Comparison of ENCODE assay signal across 1 cellular context in the genomic region with DNA sequence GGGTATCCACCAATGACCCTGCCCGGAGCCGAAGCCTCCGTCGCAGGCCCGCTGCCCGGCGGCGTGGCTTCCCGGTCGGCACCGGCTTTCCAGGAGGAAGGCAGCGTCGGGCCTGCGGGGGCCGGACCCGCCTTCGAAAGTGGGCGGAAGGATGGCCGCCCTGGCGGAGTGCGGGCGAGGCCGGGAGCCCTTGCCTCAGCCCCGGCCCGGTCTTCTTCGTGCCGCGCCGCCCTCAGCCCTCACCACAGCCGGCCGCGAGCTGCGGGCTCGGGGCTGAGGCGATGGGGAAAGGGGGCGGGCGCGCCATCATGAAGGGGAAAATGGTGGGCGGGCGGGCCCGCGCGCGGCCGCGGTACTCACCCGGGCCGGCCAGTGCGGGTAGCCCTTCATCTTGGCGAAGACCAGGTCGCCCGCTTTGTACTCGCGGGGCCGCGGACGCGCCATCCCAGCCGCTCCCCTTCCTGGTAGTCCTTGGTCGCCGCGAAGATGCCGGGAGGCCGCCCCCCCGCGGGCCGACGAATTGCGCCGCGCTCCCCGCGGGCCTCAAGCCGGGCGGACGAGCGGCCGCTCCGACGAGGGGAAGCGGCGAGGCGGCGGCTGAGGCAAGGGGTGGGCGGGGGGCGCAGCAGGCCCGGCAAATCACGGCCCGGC.
TF ChIP-seq lines count a peak whose summit lies in the region.

No MANE protein-coding gene starts in this region.

TF ChIP-seq in K562, 482 proteins besides CTCF, POLR2A, EP300 and RAD21 (continued from another document and continues in another):
- TF ChIP-seq, protein P1, sequence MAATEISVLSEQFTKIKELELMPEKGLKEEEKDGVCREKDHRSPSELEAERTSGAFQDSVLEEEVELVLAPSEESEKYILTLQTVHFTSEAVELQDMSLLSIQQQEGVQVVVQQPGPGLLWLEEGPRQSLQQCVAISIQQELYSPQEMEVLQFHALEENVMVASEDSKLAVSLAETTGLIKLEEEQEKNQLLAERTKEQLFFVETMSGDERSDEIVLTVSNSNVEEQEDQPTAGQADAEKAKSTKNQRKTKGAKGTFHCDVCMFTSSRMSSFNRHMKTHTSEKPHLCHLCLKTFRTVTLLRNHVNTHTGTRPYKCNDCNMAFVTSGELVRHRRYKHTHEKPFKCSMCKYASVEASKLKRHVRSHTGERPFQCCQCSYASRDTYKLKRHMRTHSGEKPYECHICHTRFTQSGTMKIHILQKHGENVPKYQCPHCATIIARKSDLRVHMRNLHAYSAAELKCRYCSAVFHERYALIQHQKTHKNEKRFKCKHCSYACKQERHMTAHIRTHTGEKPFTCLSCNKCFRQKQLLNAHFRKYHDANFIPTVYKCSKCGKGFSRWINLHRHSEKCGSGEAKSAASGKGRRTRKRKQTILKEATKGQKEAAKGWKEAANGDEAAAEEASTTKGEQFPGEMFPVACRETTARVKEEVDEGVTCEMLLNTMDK (IDR thresholded peaks at IDR 0.05; ENCODE audit: borderline replicate concordance, insufficient read depth, low read depth, low read length, poor library complexity, severe bottlenecking) = peak; percentile 28
- TF ChIP-seq ZNF12 (CRISPR knock-in tag; IDR thresholded peaks at IDR 0.05) (no peak), CBX1 (IDR thresholded peaks at IDR 0.05; ENCODE audit: low read depth) (no peak; the same call in 1 of the 2 replicates), CREB1 (IDR thresholded peaks at IDR 0.05) (no peak), CREB1 (CRISPR knock-in tag; IDR thresholded peaks at IDR 0.05) (0 out of 2 replicates have a peak, but pooled peaks have one; percentile 15), MAFF (IDR thresholded peaks at IDR 0.05; ENCODE audit: low read length) (no peak), CBFA2T3 (IDR thresholded peaks at IDR 0.05) (no peak), ZNF41 (CRISPR knock-in tag; conservative IDR thresholded peaks at IDR 0.05) (no peak), YY1 (IDR thresholded peaks at IDR 0.05; ENCODE audit: borderline replicate concordance in 1 of 3, control insufficient read depth in 1 of 3, extremely low read depth in 1 of 3, insufficient read depth in 3 of 3, insufficient read length in 1 of 3, insufficient replicate concordance in 2 of 3, low read depth in 1 of 3, low read length in 2 of 3) (peak in 2 of 3 experiments; percentile 51 to 79), KAT7 (CRISPR knock-in tag; IDR thresholded peaks at IDR 0.05; ENCODE audit: borderline replicate concordance) (0 out of 2 replicates have a peak, but pooled peaks have one; percentile 49), SMARCB1 (IDR thresholded peaks at IDR 0.05; ENCODE audit: insufficient read length, low read depth) (no peak), RHOXF2B (CRISPR knock-in tag; conservative IDR thresholded peaks at IDR 0.05) (no peak)
- TF ChIP-seq, protein P2, sequence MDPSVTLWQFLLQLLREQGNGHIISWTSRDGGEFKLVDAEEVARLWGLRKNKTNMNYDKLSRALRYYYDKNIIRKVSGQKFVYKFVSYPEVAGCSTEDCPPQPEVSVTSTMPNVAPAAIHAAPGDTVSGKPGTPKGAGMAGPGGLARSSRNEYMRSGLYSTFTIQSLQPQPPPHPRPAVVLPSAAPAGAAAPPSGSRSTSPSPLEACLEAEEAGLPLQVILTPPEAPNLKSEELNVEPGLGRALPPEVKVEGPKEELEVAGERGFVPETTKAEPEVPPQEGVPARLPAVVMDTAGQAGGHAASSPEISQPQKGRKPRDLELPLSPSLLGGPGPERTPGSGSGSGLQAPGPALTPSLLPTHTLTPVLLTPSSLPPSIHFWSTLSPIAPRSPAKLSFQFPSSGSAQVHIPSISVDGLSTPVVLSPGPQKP (CRISPR knock-in tag; IDR thresholded peaks at IDR 0.05) = no peak
- TF ChIP-seq, protein P3, sequence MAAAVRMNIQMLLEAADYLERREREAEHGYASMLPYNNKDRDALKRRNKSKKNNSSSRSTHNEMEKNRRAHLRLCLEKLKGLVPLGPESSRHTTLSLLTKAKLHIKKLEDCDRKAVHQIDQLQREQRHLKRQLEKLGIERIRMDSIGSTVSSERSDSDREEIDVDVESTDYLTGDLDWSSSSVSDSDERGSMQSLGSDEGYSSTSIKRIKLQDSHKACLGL (CRISPR knock-in tag; IDR thresholded peaks at IDR 0.05; ENCODE audit: borderline replicate concordance, poor library complexity, severe bottlenecking) = no peak
- TF ChIP-seq, protein P4, sequence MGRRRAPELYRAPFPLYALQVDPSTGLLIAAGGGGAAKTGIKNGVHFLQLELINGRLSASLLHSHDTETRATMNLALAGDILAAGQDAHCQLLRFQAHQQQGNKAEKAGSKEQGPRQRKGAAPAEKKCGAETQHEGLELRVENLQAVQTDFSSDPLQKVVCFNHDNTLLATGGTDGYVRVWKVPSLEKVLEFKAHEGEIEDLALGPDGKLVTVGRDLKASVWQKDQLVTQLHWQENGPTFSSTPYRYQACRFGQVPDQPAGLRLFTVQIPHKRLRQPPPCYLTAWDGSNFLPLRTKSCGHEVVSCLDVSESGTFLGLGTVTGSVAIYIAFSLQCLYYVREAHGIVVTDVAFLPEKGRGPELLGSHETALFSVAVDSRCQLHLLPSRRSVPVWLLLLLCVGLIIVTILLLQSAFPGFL (CRISPR knock-in tag; IDR thresholded peaks at IDR 0.05) = 0 out of 2 replicates have a peak, but pooled peaks have one; percentile 45
- TF ChIP-seq, protein P5, sequence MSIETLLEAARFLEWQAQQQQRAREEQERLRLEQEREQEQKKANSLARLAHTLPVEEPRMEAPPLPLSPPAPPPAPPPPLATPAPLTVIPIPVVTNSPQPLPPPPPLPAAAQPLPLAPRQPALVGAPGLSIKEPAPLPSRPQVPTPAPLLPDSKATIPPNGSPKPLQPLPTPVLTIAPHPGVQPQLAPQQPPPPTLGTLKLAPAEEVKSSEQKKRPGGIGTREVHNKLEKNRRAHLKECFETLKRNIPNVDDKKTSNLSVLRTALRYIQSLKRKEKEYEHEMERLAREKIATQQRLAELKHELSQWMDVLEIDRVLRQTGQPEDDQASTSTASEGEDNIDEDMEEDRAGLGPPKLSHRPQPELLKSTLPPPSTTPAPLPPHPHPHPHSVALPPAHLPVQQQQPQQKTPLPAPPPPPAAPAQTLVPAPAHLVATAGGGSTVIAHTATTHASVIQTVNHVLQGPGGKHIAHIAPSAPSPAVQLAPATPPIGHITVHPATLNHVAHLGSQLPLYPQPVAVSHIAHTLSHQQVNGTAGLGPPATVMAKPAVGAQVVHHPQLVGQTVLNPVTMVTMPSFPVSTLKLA (conservative IDR thresholded peaks at IDR 0.05) = 0 out of 4 replicates have a peak, but pooled peaks of 1 of the 2 experiments have one; percentile 19
- TF ChIP-seq, protein P6, sequence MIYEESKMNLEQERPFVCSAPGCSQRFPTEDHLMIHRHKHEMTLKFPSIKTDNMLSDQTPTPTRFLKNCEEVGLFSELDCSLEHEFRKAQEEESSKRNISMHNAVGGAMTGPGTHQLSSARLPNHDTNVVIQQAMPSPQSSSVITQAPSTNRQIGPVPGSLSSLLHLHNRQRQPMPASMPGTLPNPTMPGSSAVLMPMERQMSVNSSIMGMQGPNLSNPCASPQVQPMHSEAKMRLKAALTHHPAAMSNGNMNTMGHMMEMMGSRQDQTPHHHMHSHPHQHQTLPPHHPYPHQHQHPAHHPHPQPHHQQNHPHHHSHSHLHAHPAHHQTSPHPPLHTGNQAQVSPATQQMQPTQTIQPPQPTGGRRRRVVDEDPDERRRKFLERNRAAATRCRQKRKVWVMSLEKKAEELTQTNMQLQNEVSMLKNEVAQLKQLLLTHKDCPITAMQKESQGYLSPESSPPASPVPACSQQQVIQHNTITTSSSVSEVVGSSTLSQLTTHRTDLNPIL (CRISPR knock-in tag; IDR thresholded peaks at IDR 0.05) = no peak
- TF ChIP-seq, protein P7, sequence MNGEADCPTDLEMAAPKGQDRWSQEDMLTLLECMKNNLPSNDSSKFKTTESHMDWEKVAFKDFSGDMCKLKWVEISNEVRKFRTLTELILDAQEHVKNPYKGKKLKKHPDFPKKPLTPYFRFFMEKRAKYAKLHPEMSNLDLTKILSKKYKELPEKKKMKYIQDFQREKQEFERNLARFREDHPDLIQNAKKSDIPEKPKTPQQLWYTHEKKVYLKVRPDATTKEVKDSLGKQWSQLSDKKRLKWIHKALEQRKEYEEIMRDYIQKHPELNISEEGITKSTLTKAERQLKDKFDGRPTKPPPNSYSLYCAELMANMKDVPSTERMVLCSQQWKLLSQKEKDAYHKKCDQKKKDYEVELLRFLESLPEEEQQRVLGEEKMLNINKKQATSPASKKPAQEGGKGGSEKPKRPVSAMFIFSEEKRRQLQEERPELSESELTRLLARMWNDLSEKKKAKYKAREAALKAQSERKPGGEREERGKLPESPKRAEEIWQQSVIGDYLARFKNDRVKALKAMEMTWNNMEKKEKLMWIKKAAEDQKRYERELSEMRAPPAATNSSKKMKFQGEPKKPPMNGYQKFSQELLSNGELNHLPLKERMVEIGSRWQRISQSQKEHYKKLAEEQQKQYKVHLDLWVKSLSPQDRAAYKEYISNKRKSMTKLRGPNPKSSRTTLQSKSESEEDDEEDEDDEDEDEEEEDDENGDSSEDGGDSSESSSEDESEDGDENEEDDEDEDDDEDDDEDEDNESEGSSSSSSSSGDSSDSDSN (IDR thresholded peaks at IDR 0.05; ENCODE audit: borderline replicate concordance in 1 of 2, low read depth in 2 of 2, low read length in 2 of 2) = peak; percentile 27 to 70; a peak in 2 of 4 replicates
- TF ChIP-seq, protein P8, sequence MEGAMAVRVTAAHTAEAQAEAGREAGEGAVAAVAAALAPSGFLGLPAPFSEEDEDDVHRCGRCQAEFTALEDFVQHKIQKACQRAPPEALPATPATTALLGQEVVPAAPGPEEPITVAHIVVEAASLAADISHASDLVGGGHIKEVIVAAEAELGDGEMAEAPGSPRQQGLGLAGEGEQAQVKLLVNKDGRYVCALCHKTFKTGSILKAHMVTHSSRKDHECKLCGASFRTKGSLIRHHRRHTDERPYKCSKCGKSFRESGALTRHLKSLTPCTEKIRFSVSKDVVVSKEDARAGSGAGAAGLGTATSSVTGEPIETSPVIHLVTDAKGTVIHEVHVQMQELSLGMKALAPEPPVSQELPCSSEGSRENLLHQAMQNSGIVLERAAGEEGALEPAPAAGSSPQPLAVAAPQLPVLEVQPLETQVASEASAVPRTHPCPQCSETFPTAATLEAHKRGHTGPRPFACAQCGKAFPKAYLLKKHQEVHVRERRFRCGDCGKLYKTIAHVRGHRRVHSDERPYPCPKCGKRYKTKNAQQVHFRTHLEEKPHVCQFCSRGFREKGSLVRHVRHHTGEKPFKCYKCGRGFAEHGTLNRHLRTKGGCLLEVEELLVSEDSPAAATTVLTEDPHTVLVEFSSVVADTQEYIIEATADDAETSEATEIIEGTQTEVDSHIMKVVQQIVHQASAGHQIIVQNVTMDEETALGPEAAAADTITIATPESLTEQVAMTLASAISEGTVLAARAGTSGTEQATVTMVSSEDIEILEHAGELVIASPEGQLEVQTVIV (CRISPR knock-in tag; IDR thresholded peaks at IDR 0.05; ENCODE audit: borderline replicate concordance) = no peak
- TF ChIP-seq, protein P9, sequence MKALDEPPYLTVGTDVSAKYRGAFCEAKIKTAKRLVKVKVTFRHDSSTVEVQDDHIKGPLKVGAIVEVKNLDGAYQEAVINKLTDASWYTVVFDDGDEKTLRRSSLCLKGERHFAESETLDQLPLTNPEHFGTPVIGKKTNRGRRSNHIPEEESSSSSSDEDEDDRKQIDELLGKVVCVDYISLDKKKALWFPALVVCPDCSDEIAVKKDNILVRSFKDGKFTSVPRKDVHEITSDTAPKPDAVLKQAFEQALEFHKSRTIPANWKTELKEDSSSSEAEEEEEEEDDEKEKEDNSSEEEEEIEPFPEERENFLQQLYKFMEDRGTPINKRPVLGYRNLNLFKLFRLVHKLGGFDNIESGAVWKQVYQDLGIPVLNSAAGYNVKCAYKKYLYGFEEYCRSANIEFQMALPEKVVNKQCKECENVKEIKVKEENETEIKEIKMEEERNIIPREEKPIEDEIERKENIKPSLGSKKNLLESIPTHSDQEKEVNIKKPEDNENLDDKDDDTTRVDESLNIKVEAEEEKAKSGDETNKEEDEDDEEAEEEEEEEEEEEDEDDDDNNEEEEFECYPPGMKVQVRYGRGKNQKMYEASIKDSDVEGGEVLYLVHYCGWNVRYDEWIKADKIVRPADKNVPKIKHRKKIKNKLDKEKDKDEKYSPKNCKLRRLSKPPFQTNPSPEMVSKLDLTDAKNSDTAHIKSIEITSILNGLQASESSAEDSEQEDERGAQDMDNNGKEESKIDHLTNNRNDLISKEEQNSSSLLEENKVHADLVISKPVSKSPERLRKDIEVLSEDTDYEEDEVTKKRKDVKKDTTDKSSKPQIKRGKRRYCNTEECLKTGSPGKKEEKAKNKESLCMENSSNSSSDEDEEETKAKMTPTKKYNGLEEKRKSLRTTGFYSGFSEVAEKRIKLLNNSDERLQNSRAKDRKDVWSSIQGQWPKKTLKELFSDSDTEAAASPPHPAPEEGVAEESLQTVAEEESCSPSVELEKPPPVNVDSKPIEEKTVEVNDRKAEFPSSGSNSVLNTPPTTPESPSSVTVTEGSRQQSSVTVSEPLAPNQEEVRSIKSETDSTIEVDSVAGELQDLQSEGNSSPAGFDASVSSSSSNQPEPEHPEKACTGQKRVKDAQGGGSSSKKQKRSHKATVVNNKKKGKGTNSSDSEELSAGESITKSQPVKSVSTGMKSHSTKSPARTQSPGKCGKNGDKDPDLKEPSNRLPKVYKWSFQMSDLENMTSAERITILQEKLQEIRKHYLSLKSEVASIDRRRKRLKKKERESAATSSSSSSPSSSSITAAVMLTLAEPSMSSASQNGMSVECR (CRISPR knock-in tag; IDR thresholded peaks at IDR 0.05) = 0 out of 2 replicates have a peak, but pooled peaks have one; percentile 51
- TF ChIP-seq, protein P10, sequence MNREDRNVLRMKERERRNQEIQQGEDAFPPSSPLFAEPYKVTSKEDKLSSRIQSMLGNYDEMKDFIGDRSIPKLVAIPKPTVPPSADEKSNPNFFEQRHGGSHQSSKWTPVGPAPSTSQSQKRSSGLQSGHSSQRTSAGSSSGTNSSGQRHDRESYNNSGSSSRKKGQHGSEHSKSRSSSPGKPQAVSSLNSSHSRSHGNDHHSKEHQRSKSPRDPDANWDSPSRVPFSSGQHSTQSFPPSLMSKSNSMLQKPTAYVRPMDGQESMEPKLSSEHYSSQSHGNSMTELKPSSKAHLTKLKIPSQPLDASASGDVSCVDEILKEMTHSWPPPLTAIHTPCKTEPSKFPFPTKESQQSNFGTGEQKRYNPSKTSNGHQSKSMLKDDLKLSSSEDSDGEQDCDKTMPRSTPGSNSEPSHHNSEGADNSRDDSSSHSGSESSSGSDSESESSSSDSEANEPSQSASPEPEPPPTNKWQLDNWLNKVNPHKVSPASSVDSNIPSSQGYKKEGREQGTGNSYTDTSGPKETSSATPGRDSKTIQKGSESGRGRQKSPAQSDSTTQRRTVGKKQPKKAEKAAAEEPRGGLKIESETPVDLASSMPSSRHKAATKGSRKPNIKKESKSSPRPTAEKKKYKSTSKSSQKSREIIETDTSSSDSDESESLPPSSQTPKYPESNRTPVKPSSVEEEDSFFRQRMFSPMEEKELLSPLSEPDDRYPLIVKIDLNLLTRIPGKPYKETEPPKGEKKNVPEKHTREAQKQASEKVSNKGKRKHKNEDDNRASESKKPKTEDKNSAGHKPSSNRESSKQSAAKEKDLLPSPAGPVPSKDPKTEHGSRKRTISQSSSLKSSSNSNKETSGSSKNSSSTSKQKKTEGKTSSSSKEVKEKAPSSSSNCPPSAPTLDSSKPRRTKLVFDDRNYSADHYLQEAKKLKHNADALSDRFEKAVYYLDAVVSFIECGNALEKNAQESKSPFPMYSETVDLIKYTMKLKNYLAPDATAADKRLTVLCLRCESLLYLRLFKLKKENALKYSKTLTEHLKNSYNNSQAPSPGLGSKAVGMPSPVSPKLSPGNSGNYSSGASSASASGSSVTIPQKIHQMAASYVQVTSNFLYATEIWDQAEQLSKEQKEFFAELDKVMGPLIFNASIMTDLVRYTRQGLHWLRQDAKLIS (CRISPR knock-in tag; IDR thresholded peaks at IDR 0.05) = no peak
